In genomic region chr12:29741342-29742241, GRCh38 we compare ENCODE assay signal across 13 cellular contexts. TPM values are rescaled to one million over a fixed set of nuclear protein-coding genes. Genes with fewer than 3 reads are reported as not detected.
A peak's percentile ranks its signal among the peaks of the same experiment; 100 is the strongest.
DNase-seq lines count a peak whose midpoint lies in the region; ATAC-seq and TF ChIP-seq lines count a peak whose summit lies in the region.
"Had no signal": no experiment of that assay in that cellular context is flagged by ENCODE, and none has a peak within 500 bp of the region (broad histone marks: within the 10 kb centered on the region; RNA-seq: fewer than 3 reads in every experiment).

No MANE protein-coding gene starts in this region.

- H3K4me1 Mint-ChIP-seq in WTC11 = peaks cover 21% of the 10 kb centered on the region

- H3K4me2 ChIP-seq in SK-N-SH = 0 out of 2 replicates have a peak overlapping the region, but pooled peaks have one; percentile 17

- no peaks in the 10 kb centered on the region for H3K79me2 ChIP-seq in SK-N-SH (ENCODE audit: insufficient read depth)

- H3K27ac ChIP-seq in A673 (ENCODE audit: low read depth, low read length, poor library complexity, severe bottlenecking) (no peak overlapping the region), SK-N-SH (ENCODE audit: low read depth in 2 of 2, low read length in 1 of 2) (peak overlapping the region in 1 of 2 experiments; percentile 60; a peak in 2 of 4 replicates)

- ATAC-seq in omental fat pad (ENCODE audit: low FRiP score) (peak; percentile 91), WTC11 (no peak)

- H3K9ac ChIP-seq in SK-N-SH = no peak overlapping the region; the same call in 1 of the 2 replicates

- TF ChIP-seq RAD21 in SK-N-SH (IDR thresholded peaks at IDR 0.05; ENCODE audit: low read length) = no peak

- no peak overlapping the region for H3K4me3 Mint-ChIP-seq in WTC11
- H3K4me3 Mint-ChIP-seq: activated T-helper 1 cell treated with anti-CD3 and anti-CD28 coated beads, Interleukin-12 subunit alpha, Interleukin-12 subunit beta, Interleukin-2, Interleukin-4 antibody, amounts not matched to agents 30 ng/mL and 10 ng/mL and 1 ng/mL, durations not matched to agents 14 hours and 24 hours and 36 hours had no signal

- H3K4me3 ChIP-seq in A673 (ENCODE audit: low read depth, low read length, poor library complexity, severe bottlenecking) (no peak overlapping the region), SK-N-SH (ENCODE audit: low read depth in 2 of 2, low read length in 1 of 2) (no peak overlapping the region), fibroblast of mammary gland (ENCODE audit: control insufficient read depth, low read depth, low read length) (no peak overlapping the region)

- no peaks in the 10 kb centered on the region for H3K27me3 Mint-ChIP-seq in WTC11 (ENCODE audit: low read depth)

- H3K36me3 ChIP-seq in A673 (ENCODE audit: insufficient read depth, low read length, poor library complexity, severe bottlenecking) (no peaks in the 10 kb centered on the region), SK-N-SH (replicated peaks in 1 of 2; ENCODE audit: control insufficient read depth in 1 of 2, insufficient read depth in 2 of 2, low read length in 1 of 2) (no peaks in the 10 kb centered on the region)

- no peaks in the 10 kb centered on the region for H3K4me1 ChIP-seq in A673 (ENCODE audit: insufficient read depth, low read length, poor library complexity, severe bottlenecking)
- H3K4me1 ChIP-seq in SK-N-SH (ENCODE audit: control insufficient read depth in 1 of 2, insufficient read depth in 2 of 2, low read depth in 1 of 2, low read length in 1 of 2) = no peaks in the 10 kb centered on the region; a peak in 1 of 4 replicates

- no peak overlapping the region; the same call in 1 of the 2 replicates for H3K27ac Mint-ChIP-seq in WTC11
- H3K27ac Mint-ChIP-seq: activated T-helper 1 cell treated with anti-CD3 and anti-CD28 coated beads, Interleukin-12 subunit alpha, Interleukin-12 subunit beta, Interleukin-2, Interleukin-4 antibody, amounts not matched to agents 30 ng/mL and 10 ng/mL and 1 ng/mL, durations not matched to agents 14 hours and 24 hours and 36 hours had no signal

- intact Hi-C loops in A673 (cut with micrococcal nuclease; ENCODE audit: unreplicated experiment) = no loop called here

- DNase-seq in A673 (ENCODE audit: low spot score) = peak; percentile 41
- no peak for DNase-seq in SK-N-SH
- peak; percentile 97 for DNase-seq in fibroblast of mammary gland (ENCODE audit: low read depth)
- no peak for DNase-seq in omental fat pad (ENCODE audit: low spot score)
- DNase-seq in NCI-H345 (lab: John Stamatoyannopoulos, UW) = no peak
- no peak for DNase-seq in NCI-H2227 treated with DMSO at 0.1 percent for 48 hours (lab: John Stamatoyannopoulos, UW)
- DNase-seq in WTC11 (ENCODE audit: low spot score) = no peak
- no peak for DNase-seq in HuH-7 (ENCODE audit: low spot score)
- DNase-seq: effector CD4-positive, alpha-beta T cell; NCI-H1105; posterior cingulate gyrus had no signal

- TF ChIP-seq EP300 in SK-N-SH (IDR thresholded peaks at IDR 0.05; ENCODE audit: borderline replicate concordance in 1 of 2, low read depth in 1 of 2, low read length in 1 of 2) = no peak

- H3K36me3 Mint-ChIP-seq in WTC11 = peaks cover 13% of the 10 kb centered on the region

- POLR2A ChIA-PET in A673 (lab: Charles Lee; ENCODE audit: low non-redundant PET) (no interaction called here), SK-N-SH (lab: Yijun Ruan, JAX) (no interaction called here), WTC11 (lab: Charles Lee) (no interaction called here)

- TF ChIP-seq CTCF in A673 (conservative IDR thresholded peaks at IDR 0.05; ENCODE audit: low read depth, low read length) (no peak), SK-N-SH (IDR thresholded peaks at IDR 0.05) (no peak), fibroblast of mammary gland (conservative IDR thresholded peaks at IDR 0.05; ENCODE audit: control insufficient read depth, insufficient read depth, low read depth, low read length) (no peak), omental fat pad (IDR thresholded peaks at IDR 0.05) (no peak), WTC11 (IDR thresholded peaks at IDR 0.05) (no peak)

- H2AFZ ChIP-seq in SK-N-SH (ENCODE audit: low read depth) = no peak overlapping the region

- H3F3A ChIP-seq in SK-N-SH (replicated peaks; ENCODE audit: insufficient read depth) = peaks cover 7% of the 10 kb centered on the region

- 44% methylated on average over 7 of the region's 7 CpGs for WGBS in SK-N-SH (ENCODE audit: low lambda C conversion rate)

- no peaks in the 10 kb centered on the region for H3K9me3 ChIP-seq in A673 (ENCODE audit: low read depth, low read length, poor library complexity, severe bottlenecking)
- no peaks in the 10 kb centered on the region for H3K9me3 ChIP-seq in SK-N-SH

- no peaks in the 10 kb centered on the region for H4K20me1 ChIP-seq in SK-N-SH (ENCODE audit: insufficient read depth)

- BruUV-seq in A673 (replicated peaks; lab: Mats Ljungman, UMichigan) = no TSS peak

- H3K27me3 ChIP-seq in A673 (replicated peaks; ENCODE audit: insufficient read depth, low read depth, low read length, poor library complexity) (no peaks in the 10 kb centered on the region), SK-N-SH (ENCODE audit: insufficient read depth) (no peaks in the 10 kb centered on the region)

- peaks cover 5% of the 10 kb centered on the region; the same call in 1 of the 2 replicates for H3K9me3 Mint-ChIP-seq in WTC11
- H3K9me3 Mint-ChIP-seq: activated T-helper 1 cell treated with anti-CD3 and anti-CD28 coated beads, Interleukin-12 subunit alpha, Interleukin-12 subunit beta, Interleukin-2, Interleukin-4 antibody, amounts not matched to agents 30 ng/mL and 10 ng/mL and 1 ng/mL, durations not matched to agents 14 hours and 24 hours and 36 hours had no signal

- CTCF ChIA-PET in A673 (lab: Charles Lee) = interaction anchor here (0.6 kb wide), 1 partner anchor 12 kb away, joined by 3 read pairs; no protein-coding TSS in a partner anchor
- CTCF ChIA-PET in SK-N-SH (lab: Yijun Ruan, JAX) = no interaction called here
- CTCF ChIA-PET in WTC11 (lab: Charles Lee) = no interaction called here

- no peaks in the 10 kb centered on the region for H3K9me2 ChIP-seq in SK-N-SH

TF ChIP-seq in SK-N-SH, 30 proteins besides CTCF, POLR2A, EP300 and RAD21 (continues in another document):
- no peak for TF ChIP-seq NRF1 (IDR thresholded peaks at IDR 0.05; ENCODE audit: low read depth, low read length)
- no peak for TF ChIP-seq PBX3 (IDR thresholded peaks at IDR 0.05)
- no peak for TF ChIP-seq SMC3 (IDR thresholded peaks at IDR 0.05; ENCODE audit: low read depth, low read length)
- TF ChIP-seq TAF1 (IDR thresholded peaks at IDR 0.05; ENCODE audit: borderline replicate concordance, low read depth, low read length) = no peak
- no peak for TF ChIP-seq EZH2phosphoT487 (IDR thresholded peaks at IDR 0.05; ENCODE audit: borderline replicate concordance, low read depth)
- no peak for TF ChIP-seq FOSL2 (IDR thresholded peaks at IDR 0.05; ENCODE audit: borderline replicate concordance, low read depth)
- TF ChIP-seq RFX5 (IDR thresholded peaks at IDR 0.05; ENCODE audit: low read length) = no peak
- no peak for TF ChIP-seq CHD2 (IDR thresholded peaks at IDR 0.05; ENCODE audit: low read length, partially characterized antibody)
- no peak for TF ChIP-seq RXRA (IDR thresholded peaks at IDR 0.05; ENCODE audit: borderline replicate concordance, low read depth)
- TF ChIP-seq ELF1 (IDR thresholded peaks at IDR 0.05) = no peak

TF ChIP-seq in WTC11, 78 proteins besides CTCF, POLR2A, EP300 and RAD21 (continues in another document):
- TF ChIP-seq TEAD1 (CRISPR knock-in tag; IDR thresholded peaks at IDR 0.05) (no peak), FOXP1 (CRISPR knock-in tag; IDR thresholded peaks at IDR 0.05; ENCODE audit: borderline replicate concordance) (no peak), CREB1 (CRISPR knock-in tag; IDR thresholded peaks at IDR 0.05) (no peak), TP53 (CRISPR knock-in tag; IDR thresholded peaks at IDR 0.05) (no peak), MLX (CRISPR knock-in tag; IDR thresholded peaks at IDR 0.05) (no peak), AFF4 (CRISPR knock-in tag; IDR thresholded peaks at IDR 0.05; ENCODE audit: borderline replicate concordance) (no peak), FOXK1 (CRISPR knock-in tag; IDR thresholded peaks at IDR 0.05) (no peak)

RNA-seq across cellular contexts. Expression of gene TMTC1, which starts 42.1 kb away (rescaled TPM):
- total RNA-seq in A673 (2021) (4.4 and 6.1 TPM in 2 replicates), omental fat pad (100 to 1,000 TPM in 2 of 4 donors, 10 to 100 TPM in 2; 83.9 to 169 (median 96.9) TPM), WTC11 (2021) (13.9 to 17.3 TPM (median 13.9 TPM) in 3 replicates)
- polyA plus RNA-seq in SK-N-SH (2012; rRNA removed) = 0.08 and 0.13 TPM in 2 replicates
- polyA plus RNA-seq in SK-N-SH (2012; cell fraction: cytosol; rRNA removed) = 0.06 and 0.08 TPM in 2 replicates
- polyA plus RNA-seq in SK-N-SH (2012; cell fraction: nucleus; rRNA removed) = 0.07 and 0.24 TPM in 2 replicates
- total RNA-seq: G401 had no signal

Comparison
In these comparisons a context has a peak if more than half of its experiments do, and no peak if none do; other contexts are left out.
1. DNase-seq: peak in A673 (single experiment) and fibroblast of mammary gland (single experiment); none in SK-N-SH (single experiment), omental fat pad (single experiment), NCI-H345 (single experiment), NCI-H2227 treated with DMSO at 0.1 percent for 48 hours (single experiment), WTC11 (single experiment) and HuH-7 (single experiment).